In the genomic region with DNA sequence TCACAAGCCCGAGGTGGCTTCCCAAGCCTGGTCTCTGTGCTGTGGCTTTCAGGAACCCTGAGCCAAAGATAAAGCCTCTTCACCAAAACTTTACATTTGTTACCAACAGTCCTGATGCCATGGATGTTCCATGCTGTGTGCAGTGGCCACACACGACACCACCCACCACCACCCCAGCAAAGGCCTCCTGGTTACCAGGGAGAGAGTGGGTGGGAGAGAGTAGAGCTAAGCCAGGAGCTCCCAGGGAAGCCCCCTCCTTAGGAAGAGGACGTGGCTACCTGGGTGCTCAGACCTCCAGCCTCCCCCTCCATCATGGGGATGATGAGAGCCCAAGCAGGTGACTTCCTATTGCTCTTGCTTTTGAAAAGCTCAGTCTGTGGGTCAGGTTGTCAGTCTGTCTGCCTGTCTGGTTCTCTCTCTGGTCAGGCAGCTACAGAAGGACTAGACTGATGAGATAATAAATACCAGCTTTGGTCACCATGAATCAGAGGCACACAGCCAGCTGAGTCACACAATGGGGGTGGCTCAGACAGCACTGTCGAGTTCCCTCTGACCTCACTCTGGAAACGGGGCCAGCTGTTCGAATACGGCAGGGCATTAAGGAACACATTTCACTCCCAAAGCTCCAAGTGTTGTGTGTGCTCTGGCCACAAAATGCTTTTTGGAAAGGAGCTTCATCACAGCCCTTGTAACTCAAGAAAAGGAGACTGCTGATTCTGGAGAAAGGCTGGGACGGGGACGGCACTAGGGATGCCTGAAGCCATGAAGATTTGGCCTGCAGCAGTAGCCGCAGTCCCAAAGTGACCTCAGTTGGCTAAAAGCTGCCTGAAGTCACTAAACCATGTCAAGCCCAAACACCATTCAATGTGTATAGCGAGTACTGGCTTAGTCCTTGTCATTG, we compare ENCODE assay signal across 8 cellular contexts.
DNase-seq lines count a peak whose midpoint lies in the region; ATAC-seq and TF ChIP-seq lines count a peak whose summit lies in the region.

No MANE protein-coding gene starts in this region.

- ATAC-seq in GM18909 (IDR thresholded peaks at IDR 0.05; ENCODE audit: poor library complexity, unreplicated experiment) (no peak), HG02885 (IDR thresholded peaks at IDR 0.05; ENCODE audit: poor library complexity, unreplicated experiment) (no peak), GM19395 (IDR thresholded peaks at IDR 0.05; ENCODE audit: unreplicated experiment) (no peak)

- CTCF ChIA-PET in AG04449 (lab: Yijun Ruan, JAX) = interaction anchor here (0.9 to 1.3 kb wide), 3 partner anchors 9 to 442 kb away, joined by 3 to 6 read pairs (median 3); no protein-coding TSS in a partner anchor

- H3K27ac ChIP-seq in epithelial cell of prostate = peak overlapping the region; percentile 90

- no peak overlapping the region for H3K4me3 ChIP-seq in AG04449 (ENCODE audit: low read depth, low read length)

- POLR2A ChIA-PET in AG04449 (lab: Yijun Ruan, JAX) = interaction anchor here (0.6 to 3.1 kb wide), 10 partner anchors 12 to 191 kb away, joined by 3 to 22 read pairs (median 6); no protein-coding TSS in a partner anchor

- no peak for TF ChIP-seq CTCF in AG04449 (IDR thresholded peaks at IDR 0.05; ENCODE audit: insufficient read depth, low read length, missing control alignments)

- DNase-seq in AG04449 (ENCODE audit: low read depth, low spot score) = peak; percentile 96
- peak; percentile 56 for DNase-seq in NCI-H226
- peak; percentile 94 for DNase-seq in epithelial cell of prostate (ENCODE audit: low read depth, low spot score)
- peak; percentile 57 for DNase-seq in mucosa of gallbladder (ENCODE audit: low spot score)
- DNase-seq in stimulated activated naive CD4-positive, alpha-beta T cell treated with Interleukin-2 at 50 U/mL for 16 hours (lab: John Stamatoyannopoulos, UW) = no peak
